ENCODE assay signal across 8 cellular contexts in genomic region chr20:31587545-31588389, GRCh38. TPM values are rescaled to one million over a fixed set of nuclear protein-coding genes. Genes with fewer than 3 reads are reported as not detected.
DNase-seq lines count a peak whose midpoint lies in the region; ATAC-seq and TF ChIP-seq lines count a peak whose summit lies in the region.

No MANE protein-coding gene starts in this region.

- H4K20me1 ChIP-seq in fibroblast of lung (ENCODE audit: control insufficient read depth, extremely low read depth, insufficient read depth, low read length), result no peaks in the 10 kb centered on the region

- no peak for ATAC-seq in HG03378 (IDR thresholded peaks at IDR 0.05; ENCODE audit: unreplicated experiment)

- H3K27ac ChIP-seq in SJCRH30, result no peak overlapping the region
- H3K27ac ChIP-seq in fibroblast of lung (ENCODE audit: insufficient read depth, low read length), result peak overlapping the region; percentile 52
- no peak overlapping the region for H3K27ac ChIP-seq in neutrophil
- no peak overlapping the region for H3K27ac ChIP-seq in WERI-Rb-1

- H2AFZ ChIP-seq in fibroblast of lung (ENCODE audit: low read length), result peak overlapping the region; percentile 67

- H3K4me3 ChIP-seq in SJCRH30 (peak overlapping the region; percentile 53), fibroblast of lung (replicated peaks in 1 of 4; ENCODE audit: control extremely low read depth in 1 of 4, insufficient read depth in 1 of 4, low read depth in 3 of 4, low read length in 4 of 4) (peak overlapping the region; percentile 35 to 52 (median 40)), neutrophil (ENCODE audit: low read depth in 1 of 2, low read length in 1 of 2) (peak overlapping the region; percentile 49 to 56), WERI-Rb-1 (ENCODE audit: low read depth, low read length) (no peak overlapping the region)

- H3K36me3 ChIP-seq in SJCRH30, result no peaks in the 10 kb centered on the region
- no peaks in the 10 kb centered on the region for H3K36me3 ChIP-seq in fibroblast of lung (ENCODE audit: control insufficient read depth, insufficient read depth, low read length)
- H3K36me3 ChIP-seq in neutrophil, result no peaks in the 10 kb centered on the region
- no peaks in the 10 kb centered on the region for H3K36me3 ChIP-seq in WERI-Rb-1

- peak overlapping the region; percentile 80 for H3K4me3 Mint-ChIP-seq in T-helper 1 cell treated with Interleukin-12 subunit alpha and Interleukin-12 subunit beta and Interleukin-4 antibody, amounts not matched to agents 30 μg/mL and 1 μg/mL, for 36 hours

- H3K9ac ChIP-seq in fibroblast of lung (ENCODE audit: insufficient read depth, low read length), result peak overlapping the region; percentile 74

- no peak for DNase-seq in T-helper 1 cell
- peak in 1 of 2 experiments; percentile 45 for DNase-seq in SJCRH30
- DNase-seq in fibroblast of lung (ENCODE audit: low read depth in 2 of 2), result peak; percentile 43 to 57
- no peak for DNase-seq in activated CD4-positive, alpha-beta T cell treated with anti-CD3 and anti-CD28 coated beads, Interleukin-2, amount 50 U/mL, for 4 hours
- no peak for DNase-seq in WERI-Rb-1

- peaks cover 39% of the 10 kb centered on the region for H3K27me3 Mint-ChIP-seq in T-helper 1 cell treated with Interleukin-12 subunit alpha and Interleukin-12 subunit beta and Interleukin-4 antibody, amounts not matched to agents 30 μg/mL and 1 μg/mL, for 36 hours (ENCODE audit: low read depth)

- H3K9me3 Mint-ChIP-seq in T-helper 1 cell treated with Interleukin-12 subunit alpha and Interleukin-12 subunit beta and Interleukin-4 antibody, amounts not matched to agents 30 μg/mL and 1 μg/mL, for 36 hours, result no peaks in the 10 kb centered on the region

- H3K4me1 ChIP-seq in SJCRH30, result peaks cover 4% of the 10 kb centered on the region; the same call in 1 of the 2 replicates
- H3K4me1 ChIP-seq in fibroblast of lung (ENCODE audit: control insufficient read depth, extremely low read depth, insufficient read depth, low read length), result peaks cover 3% of the 10 kb centered on the region
- peaks cover 13% of the 10 kb centered on the region in 2 experiments for H3K4me1 ChIP-seq in neutrophil (ENCODE audit: control insufficient read depth in 1 of 2, insufficient read depth in 1 of 2, low read depth in 1 of 2, low read length in 1 of 2)

- peaks cover 4% of the 10 kb centered on the region; the same call in 1 of the 2 replicates for H3K27me3 ChIP-seq in SJCRH30
- H3K27me3 ChIP-seq in fibroblast of lung (ENCODE audit: control insufficient read depth, insufficient read depth, low read length), result no peaks in the 10 kb centered on the region
- H3K27me3 ChIP-seq in neutrophil, result peaks cover 35% of the 10 kb centered on the region
- no peaks in the 10 kb centered on the region for H3K27me3 ChIP-seq in WERI-Rb-1 (ENCODE audit: insufficient read depth, low read depth, severe bottlenecking)

- peaks cover 7% of the 10 kb centered on the region for H3K4me1 Mint-ChIP-seq in T-helper 1 cell treated with Interleukin-12 subunit alpha and Interleukin-12 subunit beta and Interleukin-4 antibody, amounts not matched to agents 30 μg/mL and 1 μg/mL, for 36 hours (ENCODE audit: low read depth)

- no peak overlapping the region for H3K27ac Mint-ChIP-seq in T-helper 1 cell treated with Interleukin-12 subunit alpha and Interleukin-12 subunit beta and Interleukin-4 antibody, amounts not matched to agents 30 μg/mL and 1 μg/mL, for 36 hours

- no peaks in the 10 kb centered on the region for H3K79me2 ChIP-seq in fibroblast of lung (ENCODE audit: control insufficient read depth, insufficient read depth, low read length)

- H3K36me3 Mint-ChIP-seq in T-helper 1 cell treated with Interleukin-12 subunit alpha and Interleukin-12 subunit beta and Interleukin-4 antibody, amounts not matched to agents 30 μg/mL and 1 μg/mL, for 36 hours (ENCODE audit: low read depth), result no peaks in the 10 kb centered on the region

- no peaks in the 10 kb centered on the region for H3K9me3 ChIP-seq in SJCRH30 (replicated peaks)
- no peaks in the 10 kb centered on the region for H3K9me3 ChIP-seq in fibroblast of lung (ENCODE audit: control insufficient read depth, insufficient read depth, low read depth, low read length)
- no peaks in the 10 kb centered on the region for H3K9me3 ChIP-seq in neutrophil
- H3K9me3 ChIP-seq in WERI-Rb-1 (ENCODE audit: severe bottlenecking), result no peaks in the 10 kb centered on the region

- no peak for TF ChIP-seq CTCF in fibroblast of lung (conservative IDR thresholded peaks at IDR 0.05 in 1 of 2, IDR thresholded peaks at IDR 0.05 in 1 of 2; ENCODE audit: low read depth in 1 of 2, low read length in 2 of 2)
- TF ChIP-seq CTCF in neutrophil (IDR thresholded peaks at IDR 0.05), result no peak
- no peak for TF ChIP-seq CTCF in WERI-Rb-1 (IDR thresholded peaks at IDR 0.05; ENCODE audit: low read depth, low read length)

- peak overlapping the region; percentile 79 for H3K4me2 ChIP-seq in fibroblast of lung (ENCODE audit: extremely low read depth, insufficient read depth, low read length)

RNA-seq across cellular contexts. Expression of gene ID1, which starts 17.3 kb away (rescaled TPM):
- 71.6 and 73.9 TPM in 2 replicates for total RNA-seq in SJCRH30 (2014; rRNA removed; shearing (Covaris generic))
- 27.4 and 31.1 TPM in 2 replicates for total RNA-seq in fibroblast of lung
- 14.5 and 62.4 TPM in 2 replicates for polyA plus RNA-seq in fibroblast of lung
- 14.5 and 72.5 TPM in 2 replicates for polyA plus RNA-seq in fibroblast of lung (2012)
- polyA minus RNA-seq in fibroblast of lung (ENCODE audit: low replicate concordance), result 4.3 and 12.7 TPM in 2 replicates

RNA-seq across cellular contexts. Expression of gene COX4I2, which starts 49.9 kb away (rescaled TPM):
- not detected in 2 replicates for total RNA-seq in SJCRH30 (2014; rRNA removed; shearing (Covaris generic))
- not detected in 2 replicates for total RNA-seq in fibroblast of lung
- not detected in 2 replicates for polyA plus RNA-seq in fibroblast of lung
- not detected in 2 replicates for polyA plus RNA-seq in fibroblast of lung (2012)
- polyA minus RNA-seq in fibroblast of lung (ENCODE audit: low replicate concordance), result not detected in 2 replicates

Comparison
In these comparisons a context has a peak if more than half of its experiments do, and no peak if none do; other contexts are left out.
1. DNase-seq: peak in fibroblast of lung (2 of 2); none in T-helper 1 cell (0 of 5), activated CD4-positive, alpha-beta T cell treated with anti-CD3 and anti-CD28 coated beads, Interleukin-2, amount 50 U/mL, for 4 hours (0 of 2) and WERI-Rb-1 (single experiment).